Comparison of ENCODE assay signal across 15 cellular contexts in the genomic region with DNA sequence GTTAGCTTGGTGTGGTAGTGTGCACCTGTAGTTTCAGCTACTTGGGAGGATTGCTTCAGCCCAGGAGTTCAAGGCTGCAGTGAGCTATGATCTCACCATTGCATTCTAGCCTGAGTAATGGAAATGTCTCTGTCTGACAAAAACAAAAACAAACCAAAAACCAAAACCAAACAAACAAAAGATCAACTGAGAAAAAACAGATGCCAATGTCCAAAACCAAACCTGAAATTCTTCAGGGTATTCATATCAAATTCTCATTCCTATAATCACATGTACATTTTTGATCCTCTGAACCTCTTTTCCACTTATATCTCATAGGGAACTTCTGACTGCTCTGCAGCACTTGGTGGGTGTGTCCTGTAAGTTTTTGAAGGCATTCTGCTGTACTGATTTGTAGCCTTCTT.
A peak's percentile ranks its signal among the peaks of the same experiment; 100 is the strongest.
DNase-seq lines count a peak whose midpoint lies in the region; ATAC-seq, FAIRE-seq and TF ChIP-seq lines count a peak whose summit lies in the region.
"Had no signal": no experiment of that assay in that cellular context is flagged by ENCODE, and none has a peak within 500 bp of the region (broad histone marks: within the 10 kb centered on the region; RNA-seq: fewer than 3 reads in every experiment).

No MANE protein-coding gene starts in this region.

- ATAC-seq in K562 = 0 out of 3 replicates have a peak, but pooled peaks have one; percentile 34
- peak; percentile 33 for ATAC-seq in mucosa of descending colon
- ATAC-seq in GM21423 (IDR thresholded peaks at IDR 0.05; ENCODE audit: unreplicated experiment) = no peak
- no peak for ATAC-seq in GM21526 (IDR thresholded peaks at IDR 0.05; ENCODE audit: low FRiP score, unreplicated experiment)
- ATAC-seq in GM19452 (IDR thresholded peaks at IDR 0.05; ENCODE audit: unreplicated experiment) = no peak
- ATAC-seq: naive thymus-derived CD8-positive, alpha-beta T cell had no signal

- POLR2A ChIA-PET in K562 (lab: Yijun Ruan, JAX) = no interaction called here

- TF ChIP-seq CTCF in KMS-11 (conservative IDR thresholded peaks at IDR 0.05; ENCODE audit: low read depth, low read length) (no peak), K562 (IDR thresholded peaks at IDR 0.05 in 2 of 3, conservative IDR thresholded peaks at IDR 0.05 in 1 of 3; ENCODE audit: insufficient read depth in 2 of 3, low read depth in 1 of 3, low read length in 3 of 3) (no peak), mucosa of descending colon (IDR thresholded peaks at IDR 0.05) (no peak)

- no peak for TF ChIP-seq POLR2A in K562 (conservative IDR thresholded peaks at IDR 0.05)

- peak; percentile 45 for DNase-seq in EL
- no peak for DNase-seq in K562 (ENCODE audit: extremely low read depth in 1 of 4, low spot score in 3 of 4)
- DNase-seq in mucosa of descending colon = no peak
- DNase-seq: head of caudate nucleus; naive thymus-derived CD8-positive, alpha-beta T cell; NCI-H1105; NCI-H2171 treated with DMSO at 0.1 percent for 48 hours; NK-92 treated with Interleukin-12 subunit alpha and Interleukin-12 subunit beta, amount 100 ng/mL, for 24 hours; stimulated activated CD4-positive, alpha-beta T cell treated with anti-CD3 and anti-CD28 coated beads, Interleukin-2, amount 100 ng/mL, for 24 hours; transverse colon had no signal

- H3K4me1 ChIP-seq in KMS-11 (ENCODE audit: low read depth, poor library complexity, severe bottlenecking) (peaks cover 100% of the 10 kb centered on the region), K562 (replicated peaks in 1 of 2; ENCODE audit: control insufficient read depth in 2 of 2, insufficient read depth in 2 of 2, low read length in 2 of 2) (no peaks in the 10 kb centered on the region), mucosa of descending colon (ENCODE audit: low read depth) (no peaks in the 10 kb centered on the region)

- H3K36me3 ChIP-seq in KMS-11 (ENCODE audit: insufficient read depth) (no peaks in the 10 kb centered on the region; the same call in 1 of the 2 replicates), K562 (ENCODE audit: control insufficient read depth, insufficient read depth, low read length) (0 out of 3 replicates have a peak, but pooled peaks cover 3% of the 10 kb centered on the region), mucosa of descending colon (ENCODE audit: low read depth) (no peaks in the 10 kb centered on the region)
- H3K36me3 ChIP-seq: transverse colon had no signal

- no peak for TF ChIP-seq RAD21 in K562 (CRISPR knock-in tag; conservative IDR thresholded peaks at IDR 0.05 in 1 of 2, IDR thresholded peaks at IDR 0.05 in 1 of 2)

- FAIRE-seq in K562 (lab: Jason Lieb, UNC) = no peak

- in situ Hi-C loops in K562 (cut with MboI) = no loop called here

- TF ChIP-seq EP300 in K562 (IDR thresholded peaks at IDR 0.05; ENCODE audit: low read length) = no peak

- BruUV-seq in K562 (replicated peaks; lab: Mats Ljungman, UMichigan) = no TSS peak

- H3K9me3 ChIP-seq in K562 (replicated peaks; ENCODE audit: control insufficient read depth, insufficient read depth, low read depth, low read length) (no peaks in the 10 kb centered on the region), mucosa of descending colon (no peaks in the 10 kb centered on the region)
- H3K9me3 ChIP-seq: transverse colon had no signal

- H3K27me3 ChIP-seq in KMS-11 (ENCODE audit: insufficient read depth, low read depth) (no peaks in the 10 kb centered on the region), K562 (ENCODE audit: control insufficient read depth in 2 of 2, insufficient read depth in 2 of 2, low read length in 2 of 2) (no peaks in the 10 kb centered on the region)
- H3K27me3 ChIP-seq: transverse colon had no signal

- intact Hi-C loops in K562 (cut with micrococcal nuclease) (no loop called here), mucosa of descending colon (cut with DNase I, micrococcal nuclease) (no loop called here)

- H3K27ac ChIP-seq in KMS-11 = peak overlapping the region; percentile 10; the same call in 1 of the 2 replicates
- H3K27ac ChIP-seq in K562 (ENCODE audit: extremely low read depth, low read depth, low read length) = no peak overlapping the region
- H3K27ac ChIP-seq: SK-N-MC had no signal

- H3K9me1 ChIP-seq in K562 (ENCODE audit: control insufficient read depth, insufficient read depth, low read length) = no peaks in the 10 kb centered on the region

- H3K4me2 ChIP-seq in KMS-11 (peak overlapping the region; percentile 4; the same call in 1 of the 2 replicates), K562 (ENCODE audit: insufficient read depth, low read length) (no peak overlapping the region)

- H4K20me1 ChIP-seq in KMS-11 (ENCODE audit: insufficient read depth) = no peaks in the 10 kb centered on the region
- H4K20me1 ChIP-seq in K562 (replicated peaks; ENCODE audit: control insufficient read depth, insufficient read depth, low read length) = no peaks in the 10 kb centered on the region

- H3K4me3 ChIP-seq in KMS-11 (IDR thresholded peaks at IDR 0.05; ENCODE audit: insufficient read depth, low read depth, low read length) = no peak overlapping the region
- no peak overlapping the region for H3K4me3 ChIP-seq in K562
- no peak overlapping the region for H3K4me3 ChIP-seq in mucosa of descending colon
- H3K4me3 ChIP-seq: SK-N-MC, transverse colon had no signal

- H3K9ac ChIP-seq in KMS-11 (no peak overlapping the region), K562 (ENCODE audit: insufficient read depth in 1 of 2, low read depth in 2 of 2, low read length in 2 of 2) (no peak overlapping the region)

- CTCF ChIA-PET in K562 (lab: Yijun Ruan, JAX; ENCODE audit: low intra/inter-chr PET ratio) = no interaction called here

- H3K79me2 ChIP-seq in KMS-11 (ENCODE audit: insufficient read depth, low read depth) (peaks cover 99% of the 10 kb centered on the region), K562 (ENCODE audit: control insufficient read depth, insufficient read depth, low read length) (peaks cover 62% of the 10 kb centered on the region)

- H2AFZ ChIP-seq in KMS-11 (ENCODE audit: low read depth) (no peak overlapping the region), K562 (ENCODE audit: low read depth, low read length) (no peak overlapping the region)

TF ChIP-seq in K562, 482 proteins besides CTCF, POLR2A, EP300 and RAD21 (continues in another document):
- no peak for TF ChIP-seq PPARD (CRISPR knock-in tag; IDR thresholded peaks at IDR 0.05)
- no peak for TF ChIP-seq ETS2 (tag; IDR thresholded peaks at IDR 0.05; ENCODE audit: borderline replicate concordance, poor library complexity, severe bottlenecking)
- no peak for TF ChIP-seq ZBTB1 (CRISPR knock-in tag; IDR thresholded peaks at IDR 0.05; ENCODE audit: borderline replicate concordance, low read depth)
- TF ChIP-seq, protein P1, sequence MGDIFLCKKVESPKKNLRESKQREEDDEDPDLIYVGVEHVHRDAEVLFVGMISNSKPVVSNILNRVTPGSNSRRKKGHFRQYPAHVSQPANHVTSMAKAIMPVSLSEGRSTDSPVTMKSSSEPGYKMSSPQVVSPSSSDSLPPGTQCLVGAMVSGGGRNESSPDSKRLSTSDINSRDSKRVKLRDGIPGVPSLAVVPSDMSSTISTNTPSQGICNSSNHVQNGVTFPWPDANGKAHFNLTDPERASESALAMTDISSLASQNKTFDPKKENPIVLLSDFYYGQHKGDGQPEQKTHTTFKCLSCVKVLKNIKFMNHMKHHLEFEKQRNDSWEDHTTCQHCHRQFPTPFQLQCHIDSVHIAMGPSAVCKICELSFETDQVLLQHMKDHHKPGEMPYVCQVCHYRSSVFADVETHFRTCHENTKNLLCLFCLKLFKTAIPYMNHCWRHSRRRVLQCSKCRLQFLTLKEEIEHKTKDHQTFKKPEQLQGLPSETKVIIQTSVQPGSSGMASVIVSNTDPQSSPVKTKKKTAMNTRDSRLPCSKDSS (IDR thresholded peaks at IDR 0.05; ENCODE audit: low read depth, partially characterized antibody) = no peak
- TF ChIP-seq SNIP1 (IDR thresholded peaks at IDR 0.05; ENCODE audit: low read depth) = no peak
- no peak for TF ChIP-seq COPS2 (conservative IDR thresholded peaks at IDR 0.05)
- no peak for TF ChIP-seq ZFPM2 (CRISPR knock-in tag; IDR thresholded peaks at IDR 0.05)

Comparison
In these comparisons a context has a peak if more than half of its experiments do, and no peak if none do; other contexts are left out.
1. ATAC-seq: peak in K562 (single experiment) and mucosa of descending colon (single experiment); none in GM21423 (single experiment), GM21526 (single experiment) and GM19452 (single experiment).